In the genomic region with DNA sequence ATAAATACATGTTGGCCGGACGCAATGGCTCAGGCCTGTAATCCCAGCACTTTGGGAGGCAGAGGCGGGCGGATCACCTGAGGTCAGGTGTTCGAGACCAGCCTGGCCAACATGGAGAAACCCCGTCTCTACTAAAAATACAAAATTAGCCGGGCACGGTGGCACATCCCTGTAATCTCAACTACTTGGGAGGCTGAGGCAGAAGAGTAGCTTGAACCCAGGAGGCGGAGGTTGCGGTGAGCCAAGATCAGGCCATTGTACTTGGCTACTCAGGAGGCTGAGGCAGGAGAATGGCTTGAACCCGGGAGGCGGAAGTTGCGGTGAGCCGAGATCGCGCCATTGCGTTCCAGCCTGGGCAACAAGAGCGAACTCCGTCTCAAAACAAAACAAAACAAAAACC, we compare ENCODE assay signal across 8 cellular contexts. TPM values are rescaled to one million over a fixed set of nuclear protein-coding genes. Genes with fewer than 3 reads are reported as not detected.
DNase-seq lines count a peak whose midpoint lies in the region; ATAC-seq and TF ChIP-seq lines count a peak whose summit lies in the region.
"Not testable (repeated sequence)": the region's sequence is repeated elsewhere in the genome, so short reads cannot be mapped to it uniquely, and the experiment has no call there.

No MANE protein-coding gene starts in this region.

- not testable (repeated sequence) for H3K9me3 ChIP-seq in DOHH2 (ENCODE audit: control insufficient read depth, insufficient read depth, low read length); duodenal mucosa (ENCODE audit: control insufficient read depth in 1 of 2, low read length in 2 of 2); neuron (ENCODE audit: low read length); thoracic aorta

- peak overlapping the region; percentile 20 for H3K27ac Mint-ChIP-seq in T-helper 2 cell treated with Interferon-gamma antibody and Interleukin-4, amounts not matched to agents 5 μg/mL and 100 μg/mL, for 36 hours
- H3K27ac Mint-ChIP-seq in activated naive CD4-positive, alpha-beta T cell treated with anti-CD3 and anti-CD28 coated beads, Interleukin-2, amount 10 ng/mL, durations not matched to agents 7 days and 5 days, result not testable (repeated sequence)
- H3K27ac Mint-ChIP-seq in immature natural killer cell, result peak overlapping the region in 5 of 6 donors; percentile 40 to 92 (median 50)

- peak overlapping the region; percentile 86 for H3K4me3 ChIP-seq in DOHH2 (ENCODE audit: low read length)
- peak overlapping the region; percentile 93 for H3K4me3 ChIP-seq in LNCaP clone FGC (ENCODE audit: low read depth, low read length)
- H3K4me3 ChIP-seq in duodenal mucosa (ENCODE audit: low read depth in 1 of 2, low read length in 2 of 2), result peak overlapping the region; percentile 80 to 85
- H3K4me3 ChIP-seq in neuron (ENCODE audit: low read length), result peak overlapping the region; percentile 89
- H3K4me3 ChIP-seq in thoracic aorta, result peak overlapping the region; percentile 100

- peaks cover 38% of the 10 kb centered on the region for H3K36me3 Mint-ChIP-seq in T-helper 2 cell treated with Interferon-gamma antibody and Interleukin-4, amounts not matched to agents 5 μg/mL and 100 μg/mL, for 36 hours (ENCODE audit: low read depth)
- peaks cover 32% of the 10 kb centered on the region for H3K36me3 Mint-ChIP-seq in activated naive CD4-positive, alpha-beta T cell treated with anti-CD3 and anti-CD28 coated beads, Interleukin-2, amount 10 ng/mL, durations not matched to agents 7 days and 5 days
- peaks cover 7 to 16% (median 7%) of the 10 kb centered on the region in 3 donors for H3K36me3 Mint-ChIP-seq in immature natural killer cell

- H3K9me3 Mint-ChIP-seq in T-helper 2 cell treated with Interferon-gamma antibody and Interleukin-4, amounts not matched to agents 5 μg/mL and 100 μg/mL, for 36 hours; activated naive CD4-positive, alpha-beta T cell treated with anti-CD3 and anti-CD28 coated beads, Interleukin-2, amount 10 ng/mL, durations not matched to agents 7 days and 5 days; immature natural killer cell: not testable (repeated sequence)

- not testable (repeated sequence) for TF ChIP-seq CTCF in DOHH2 (IDR thresholded peaks at IDR 0.05; ENCODE audit: low read depth, low read length, poor library complexity, severe bottlenecking); LNCaP clone FGC (IDR thresholded peaks at IDR 0.05; ENCODE audit: control insufficient read depth, extremely low read depth, insufficient read depth); thoracic aorta (IDR thresholded peaks at IDR 0.05)

- H3K4me3 Mint-ChIP-seq in T-helper 2 cell treated with Interferon-gamma antibody and Interleukin-4, amounts not matched to agents 5 μg/mL and 100 μg/mL, for 36 hours, result peak overlapping the region; percentile 91
- H3K4me3 Mint-ChIP-seq in activated naive CD4-positive, alpha-beta T cell treated with anti-CD3 and anti-CD28 coated beads, Interleukin-2, amount 10 ng/mL, durations not matched to agents 7 days and 5 days, result peak overlapping the region; percentile 95
- peak overlapping the region; percentile 94 to 96 (median 95) for H3K4me3 Mint-ChIP-seq in immature natural killer cell

- peaks cover 59% of the 10 kb centered on the region for H3K79me2 ChIP-seq in DOHH2 (ENCODE audit: control insufficient read depth, low read length)

- not testable (repeated sequence) for H2AFZ ChIP-seq in neuron (ENCODE audit: low read depth, low read length)

- not testable (repeated sequence) for H3K27me3 ChIP-seq in DOHH2 (ENCODE audit: control insufficient read depth, low read length); duodenal mucosa (ENCODE audit: control insufficient read depth in 1 of 2, insufficient read depth in 2 of 2, low read length in 2 of 2); neuron (ENCODE audit: insufficient read depth, low read length); thoracic aorta (replicated peaks; ENCODE audit: insufficient read depth)

- H3K4me1 ChIP-seq in DOHH2 (ENCODE audit: control insufficient read depth, low read length) (peaks cover 21% of the 10 kb centered on the region), duodenal mucosa (ENCODE audit: control insufficient read depth in 1 of 2, insufficient read depth in 2 of 2, low read length in 2 of 2) (peaks cover 14 to 22% of the 10 kb centered on the region in 2 donors), thoracic aorta (ENCODE audit: control insufficient read depth in 1 of 2, low read depth in 2 of 2) (peaks cover 9 to 19% of the 10 kb centered on the region in 2 donors)
- not testable (repeated sequence) for H3K4me1 ChIP-seq in neuron (ENCODE audit: insufficient read depth, low read length)

- not testable (repeated sequence) for DNase-seq in LNCaP clone FGC (ENCODE audit: low read depth); T-helper 2 cell treated with Interferon-gamma antibody and Interleukin-4, amounts not matched to agents 5 μg/mL and 100 μg/mL, for 36 hours (ENCODE audit: low spot score); activated naive CD4-positive, alpha-beta T cell treated with anti-CD3 and anti-CD28 coated beads, Interleukin-2, amount 10 ng/mL, durations not matched to agents 7 days and 5 days; immature natural killer cell; thoracic aorta (ENCODE audit: low spot score)

- CTCF ChIA-PET in activated naive CD4-positive, alpha-beta T cell treated with anti-CD3 and anti-CD28 coated beads, Interleukin-2, amount 10 ng/mL, durations not matched to agents 7 days and 5 days (lab: Charles Lee), result interaction anchor here (1.0 to 7.7 kb wide), 15 partner anchors 10 to 230 kb away, joined by 3 to 114 read pairs (median 4); no protein-coding TSS in a partner anchor

- not testable (repeated sequence) for H3K9ac ChIP-seq in duodenal mucosa (ENCODE audit: low read depth in 1 of 2, low read length in 2 of 2)

- peak overlapping the region; percentile 78 for H3K4me2 ChIP-seq in DOHH2 (ENCODE audit: low read length)

- not testable (repeated sequence) for H3K27me3 Mint-ChIP-seq in T-helper 2 cell treated with Interferon-gamma antibody and Interleukin-4, amounts not matched to agents 5 μg/mL and 100 μg/mL, for 36 hours (ENCODE audit: low read depth)
- peaks cover 27% of the 10 kb centered on the region for H3K27me3 Mint-ChIP-seq in activated naive CD4-positive, alpha-beta T cell treated with anti-CD3 and anti-CD28 coated beads, Interleukin-2, amount 10 ng/mL, durations not matched to agents 7 days and 5 days
- H3K27me3 Mint-ChIP-seq in immature natural killer cell (ENCODE audit: low read depth in 3 of 3), result peaks cover 2 to 11% (median 4%) of the 10 kb centered on the region in 3 donors

- not testable (repeated sequence) for ATAC-seq in thoracic aorta (ENCODE audit: insufficient number of reproducible peaks, low FRiP score, low read depth)

- H3K36me3 ChIP-seq in DOHH2 (ENCODE audit: control insufficient read depth, low read length), result peaks cover 55% of the 10 kb centered on the region
- H3K36me3 ChIP-seq in duodenal mucosa (ENCODE audit: control insufficient read depth in 1 of 2, insufficient read depth in 2 of 2, low read length in 2 of 2), result peaks cover 18 to 28% of the 10 kb centered on the region in 2 donors
- H3K36me3 ChIP-seq in neuron (ENCODE audit: insufficient read depth, low read length), result peaks cover 41% of the 10 kb centered on the region
- H3K36me3 ChIP-seq in thoracic aorta, result peaks cover 17% of the 10 kb centered on the region

- peaks cover 19% of the 10 kb centered on the region; the same call in 1 of the 2 replicates for H4K20me1 ChIP-seq in DOHH2 (ENCODE audit: control insufficient read depth, insufficient read depth, low read depth, low read length)

- not testable (repeated sequence) for H3K27ac ChIP-seq in DOHH2 (ENCODE audit: low read depth, low read length); duodenal mucosa (ENCODE audit: low read depth, low read length); thoracic aorta

- H3F3A ChIP-seq in DOHH2 (ENCODE audit: control insufficient read depth, insufficient read depth), result not testable (repeated sequence)

- not testable (repeated sequence) for H3K9me2 ChIP-seq in DOHH2 (replicated peaks; ENCODE audit: control insufficient read depth, low read length)

- H3K4me1 Mint-ChIP-seq in T-helper 2 cell treated with Interferon-gamma antibody and Interleukin-4, amounts not matched to agents 5 μg/mL and 100 μg/mL, for 36 hours (ENCODE audit: low read depth), result peaks cover 16% of the 10 kb centered on the region
- peaks cover 26% of the 10 kb centered on the region for H3K4me1 Mint-ChIP-seq in activated naive CD4-positive, alpha-beta T cell treated with anti-CD3 and anti-CD28 coated beads, Interleukin-2, amount 10 ng/mL, durations not matched to agents 7 days and 5 days
- peaks cover 25 to 39% of the 10 kb centered on the region in 2 donors for H3K4me1 Mint-ChIP-seq in immature natural killer cell

RNA-seq across cellular contexts. Expression of gene NCBP3, which starts 1.5 kb away (rescaled TPM):
- polyA plus RNA-seq in immature natural killer cell, result 10 to 100 TPM in 2 of 3 donors, 1 to 10 TPM in 1; 5.7 to 18.3 (median 11.5) TPM
- total RNA-seq in thoracic aorta, result 10 to 100 TPM; 28.8 to 47.8 TPM

RNA-seq across cellular contexts. Expression of gene ITGAE, which starts 43.6 kb away (rescaled TPM):
- 10 to 100 TPM; 68.2 to 81.9 (median 81.8) TPM for polyA plus RNA-seq in immature natural killer cell
- total RNA-seq in thoracic aorta, result 10 to 100 TPM in 1 of 2 donors, 1 to 10 TPM in 1; 4.2 to 23.4 TPM

RNA-seq across cellular contexts. Expression of gene CAMKK1, which starts 48.3 kb away (rescaled TPM):
- polyA plus RNA-seq in immature natural killer cell, result under 1 TPM in 1 of 3 donors, not detected in 2; 0.08 TPM
- total RNA-seq in thoracic aorta, result 1 to 10 TPM; 1.8 to 4.7 TPM
